ENCODE assay signal across 9 cellular contexts in the genomic region with DNA sequence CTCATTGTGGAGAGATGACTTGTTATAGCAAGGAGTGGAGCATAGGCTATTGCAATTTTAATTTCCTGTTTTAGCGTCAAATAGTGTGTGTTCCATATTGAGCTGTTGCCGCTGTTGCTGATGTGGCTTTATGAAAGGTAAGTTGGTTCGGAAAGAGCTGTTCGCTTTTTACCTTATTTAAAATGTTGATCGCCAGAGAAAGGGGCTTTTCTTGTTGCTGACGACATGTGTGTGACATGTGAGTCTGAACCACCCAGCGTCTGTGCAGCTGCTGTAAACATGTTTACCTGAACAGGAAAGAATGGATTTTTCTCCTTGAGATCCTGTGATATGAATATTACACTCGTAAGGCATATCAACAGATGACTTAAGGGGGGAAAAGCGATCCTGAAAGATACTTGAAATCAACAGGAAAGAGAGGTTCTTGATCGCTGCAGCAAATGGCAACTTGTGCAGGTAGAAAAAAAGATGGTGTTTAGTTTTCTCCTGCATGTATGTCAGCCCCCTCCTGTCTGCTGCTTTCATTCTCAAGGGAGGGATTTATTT. TPM values are rescaled to one million over a fixed set of nuclear protein-coding genes. Genes with fewer than 3 reads are reported as not detected.
DNase-seq lines count a peak whose midpoint lies in the region; ATAC-seq and TF ChIP-seq lines count a peak whose summit lies in the region.
"Had no signal": no experiment of that assay in that cellular context is flagged by ENCODE, and none has a peak within 500 bp of the region (broad histone marks: within the 10 kb centered on the region; RNA-seq: fewer than 3 reads in every experiment).

No MANE protein-coding gene starts in this region.

- peak overlapping the region; percentile 85 to 99 (median 93) for H3K4me3 Mint-ChIP-seq in naive thymus-derived CD4-positive, alpha-beta T cell

- H3K4me1 Mint-ChIP-seq in naive thymus-derived CD4-positive, alpha-beta T cell, result peaks cover 19 to 72% (median 63%) of the 10 kb centered on the region in 7 donors

- H3K27me3 Mint-ChIP-seq in naive thymus-derived CD4-positive, alpha-beta T cell, result peaks cover 0 to 3% (median 0%) of the 10 kb centered on the region in 5 donors

- TF ChIP-seq POLR2A in Peyer's patch (IDR thresholded peaks at IDR 0.05), result no peak

- ATAC-seq in naive thymus-derived CD4-positive, alpha-beta T cell, result peak; percentile 57
- ATAC-seq in HG03097 (IDR thresholded peaks at IDR 0.05; ENCODE audit: low FRiP score, unreplicated experiment), result no peak

- intact Hi-C loops in naive thymus-derived CD4-positive, alpha-beta T cell (cut with micrococcal nuclease), result loop anchor here (1.0 to 10.0 kb wide), 8 partner anchors 21 to 733 kb away; a partner anchor contains a TSS

- H3K27ac Mint-ChIP-seq in naive thymus-derived CD4-positive, alpha-beta T cell, result peak overlapping the region; percentile 85 to 99 (median 94)

- H3K36me3 Mint-ChIP-seq in naive thymus-derived CD4-positive, alpha-beta T cell, result peaks cover 0 to 8% (median 0%) of the 10 kb centered on the region in 5 donors

- DNase-seq in NCI-H2107 treated with DMSO at 0.1 percent for 48 hours (lab: John Stamatoyannopoulos, UW; ENCODE audit: unreplicated experiment) (peak; percentile 51), NCI-H2107 (lab: John Stamatoyannopoulos, UW) (no peak), Peyer's patch (peak in 1 of 3 donors; percentile 17), cerebellum (ENCODE audit: low spot score) (peak; percentile 17), AG08395 (ENCODE audit: low spot score) (no peak), iPS-NIHi7 (ENCODE audit: extremely low spot score) (no peak)
- peak in 7 of 9 donors; percentile 68 to 91 (median 85) for DNase-seq in naive thymus-derived CD4-positive, alpha-beta T cell

- peak overlapping the region in 3 of 4 donors; percentile 4 to 99 (median 97) for H3K27ac ChIP-seq in Peyer's patch
- peak overlapping the region; percentile 99 for H3K27ac ChIP-seq in naive thymus-derived CD4-positive, alpha-beta T cell (ENCODE audit: low read depth, low read length)
- H3K27ac ChIP-seq: C4-2B had no signal

- no peaks in the 10 kb centered on the region for H3K9me3 ChIP-seq in Peyer's patch
- H3K9me3 ChIP-seq in naive thymus-derived CD4-positive, alpha-beta T cell (ENCODE audit: control insufficient read depth in 2 of 3, low read length in 3 of 3), result no peaks in the 10 kb centered on the region

- CTCF ChIA-PET in naive thymus-derived CD4-positive, alpha-beta T cell (lab: Charles Lee), result no interaction called here

- TF ChIP-seq CTCF in Peyer's patch (IDR thresholded peaks at IDR 0.05), result no peak

- H3K27me3 ChIP-seq in Peyer's patch, result no peaks in the 10 kb centered on the region
- no peaks in the 10 kb centered on the region for H3K27me3 ChIP-seq in naive thymus-derived CD4-positive, alpha-beta T cell (ENCODE audit: control insufficient read depth in 2 of 2, insufficient read depth in 2 of 2, low read length in 2 of 2)

- POLR2A ChIA-PET in naive thymus-derived CD4-positive, alpha-beta T cell (lab: Charles Lee), result interaction anchor here (0.6 to 1.1 kb wide), 8 partner anchors 11 to 793 kb away, joined by 3 to 6 read pairs (median 3); a partner anchor contains a TSS

- H3K36me3 ChIP-seq in Peyer's patch, result no peaks in the 10 kb centered on the region
- peaks cover 0 to 20% (median 0%) of the 10 kb centered on the region in 3 experiments for H3K36me3 ChIP-seq in naive thymus-derived CD4-positive, alpha-beta T cell (ENCODE audit: control insufficient read depth in 2 of 3, insufficient read depth in 3 of 3, low read length in 3 of 3)

- peak overlapping the region; percentile 87 to 94 (median 92) for H3K4me3 ChIP-seq in Peyer's patch
- H3K4me3 ChIP-seq in naive thymus-derived CD4-positive, alpha-beta T cell (ENCODE audit: low read length), result peak overlapping the region; percentile 88

- peaks cover 0 to 2% (median 0%) of the 10 kb centered on the region in 11 donors for H3K9me3 Mint-ChIP-seq in naive thymus-derived CD4-positive, alpha-beta T cell

- peaks cover 0 to 5% (median 0%) of the 10 kb centered on the region in 4 donors for H3K4me1 ChIP-seq in Peyer's patch
- H3K4me1 ChIP-seq in naive thymus-derived CD4-positive, alpha-beta T cell (ENCODE audit: control insufficient read depth in 2 of 2, insufficient read depth in 2 of 2, low read length in 2 of 2), result peaks cover 11 to 27% of the 10 kb centered on the region in 2 donors

RNA-seq across cellular contexts. Expression of a gene that starts 2.5 kb away (rescaled TPM):
- total RNA-seq in Peyer's patch (10 to 100 TPM in 3 of 4 donors, 1 to 10 TPM in 1; 6.1 to 75.9 (median 16.8) TPM), cerebellum (127 TPM)
- 100 to 1,000 TPM in 1 of 5 experiments, 10 to 100 TPM in 4; 65.5 to 126 (median 80.9) TPM for total RNA-seq in naive thymus-derived CD4-positive, alpha-beta T cell
- polyA plus RNA-seq in naive thymus-derived CD4-positive, alpha-beta T cell, result 10 to 100 TPM; 37.4 to 47.9 TPM

Comparison
In these comparisons a context has a peak if more than half of its experiments do, and no peak if none do; other contexts are left out.
1. DNase-seq: peak in NCI-H2107 treated with DMSO at 0.1 percent for 48 hours (single experiment), cerebellum (single experiment) and naive thymus-derived CD4-positive, alpha-beta T cell (7 of 9); none in NCI-H2107 (single experiment), AG08395 (single experiment) and iPS-NIHi7 (single experiment).